In the genomic region with DNA sequence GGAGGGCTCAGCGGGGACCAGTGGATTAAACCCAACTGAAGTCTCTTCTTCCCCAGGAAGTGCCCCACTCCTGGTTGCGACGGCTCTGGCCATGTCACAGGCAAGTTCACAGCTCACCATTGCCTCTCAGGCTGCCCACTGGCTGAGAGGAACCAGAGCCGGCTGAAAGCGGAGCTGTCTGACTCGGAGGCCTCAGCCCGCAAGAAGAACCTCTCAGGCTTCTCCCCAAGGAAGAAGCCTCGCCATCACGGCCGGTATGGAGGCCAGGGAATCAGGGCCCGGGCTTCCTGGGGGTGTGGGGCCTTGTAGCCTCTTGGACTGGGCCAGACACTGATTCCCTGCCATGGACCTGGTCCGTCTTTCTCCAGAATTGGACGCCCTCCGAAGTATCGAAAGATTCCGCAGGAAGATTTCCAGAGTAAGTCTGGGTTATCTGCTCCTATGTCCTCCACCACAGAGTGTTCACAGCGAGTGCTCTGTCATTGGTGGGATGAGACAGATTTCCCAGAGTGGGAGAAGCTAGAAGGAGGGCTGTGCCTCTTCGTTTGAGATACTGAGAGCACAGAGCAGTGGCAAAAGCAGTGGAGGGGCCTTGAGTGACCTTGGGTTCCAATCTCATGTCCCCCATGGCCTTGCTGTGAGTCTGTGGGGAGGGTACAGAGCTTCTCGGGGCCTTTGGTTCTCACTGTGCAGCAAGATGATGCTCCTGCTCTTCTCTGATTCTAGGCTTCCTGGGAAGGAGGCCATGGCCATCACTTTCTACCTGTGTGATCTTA, we compare ENCODE assay signal across 27 cellular contexts. TPM values are rescaled to one million over a fixed set of nuclear protein-coding genes. Genes with fewer than 3 reads are reported as not detected.
"Had no signal": no experiment of that assay in that cellular context is flagged by ENCODE, and none has a peak within 500 bp of the region (broad histone marks: within the 10 kb centered on the region; RNA-seq: fewer than 3 reads in every experiment).

No MANE protein-coding gene starts in this region.

- H3K4me3 ChIP-seq: heart right ventricle, hepatocyte, left lung, lower lobe of right lung, right atrium auricular region, skin epidermis, testis, thyroid gland, transverse colon, upper lobe of left lung had no signal

- H3K4me1 Mint-ChIP-seq: naive thymus-derived CD8-positive, alpha-beta T cell; nephron; neural crest cell; stimulated activated naive CD8-positive, alpha-beta T cell treated with anti-CD3 and anti-CD28 coated beads, Interleukin-15, amount 100 ng/mL, for 72 hours had no signal

- H3K9me3 ChIP-seq: heart right ventricle, left lung, lower lobe of right lung, right atrium auricular region, testis, thyroid gland, transverse colon, upper lobe of left lung had no signal

- ATAC-seq: left cardiac atrium; left lung; lower lobe of right lung; naive thymus-derived CD8-positive, alpha-beta T cell; sciatic nerve; stimulated activated naive CD8-positive, alpha-beta T cell treated with anti-CD3 and anti-CD28 coated beads, Interleukin-15, amount 100 ng/mL, for 72 hours had no signal

- H3K79me2 ChIP-seq: hepatocyte, parathyroid adenoma had no signal

- DNase-seq: heart right ventricle; kidney glomerular epithelial cell; left cardiac atrium; left lung; lower lobe of right lung; naive thymus-derived CD8-positive, alpha-beta T cell; occipital lobe; stimulated activated CD4-positive, alpha-beta T cell treated with anti-CD3 and anti-CD28 coated beads, Interleukin-12 subunit alpha, Interleukin-12 subunit beta, amount 100 ng/mL, for 4 hours; stimulated activated CD4-positive, alpha-beta T cell treated with anti-CD3 and anti-CD28 coated beads, Interleukin-15, amount 100 ng/mL, for 24 hours; stimulated activated CD4-positive, alpha-beta T cell treated with anti-CD3 and anti-CD28 coated beads, Interleukin-2, amount 100 ng/mL, for 24 hours; stimulated activated CD4-positive, alpha-beta T cell treated with anti-CD3 and anti-CD28 coated beads, Interleukin-4, amount 100 ng/mL, for 1 hour; stimulated activated naive CD4-positive, alpha-beta T cell treated with Interleukin-2 at 50 U/mL for 16 hours; stimulated activated naive CD8-positive, alpha-beta T cell treated with anti-CD3 and anti-CD28 coated beads, Interleukin-15, amount 100 ng/mL, for 72 hours; substantia nigra; thyroid gland; transverse colon; upper lobe of left lung had no signal

- H3K27ac ChIP-seq: heart right ventricle, hepatocyte, left lung, lower lobe of right lung, parathyroid adenoma, right atrium auricular region, skin epidermis, testis, thyroid gland, transverse colon, upper lobe of left lung had no signal

- H3K27me3 ChIP-seq: heart right ventricle, hepatocyte, left lung, right atrium auricular region, testis, thyroid gland, transverse colon, upper lobe of left lung had no signal

- H3K4me1 ChIP-seq: lower lobe of right lung, parathyroid adenoma, right atrium auricular region, thyroid gland, transverse colon, upper lobe of left lung had no signal

- H3K27me3 Mint-ChIP-seq: naive thymus-derived CD8-positive, alpha-beta T cell; progenitor cell of endocrine pancreas; stimulated activated naive CD8-positive, alpha-beta T cell treated with anti-CD3 and anti-CD28 coated beads, Interleukin-15, amount 100 ng/mL, for 72 hours had no signal

- H2AFZ ChIP-seq: hepatocyte, parathyroid adenoma had no signal

- H3K4me3 Mint-ChIP-seq: naive thymus-derived CD8-positive, alpha-beta T cell; nephron; neural crest cell; stimulated activated naive CD8-positive, alpha-beta T cell treated with anti-CD3 and anti-CD28 coated beads, Interleukin-15, amount 100 ng/mL, for 72 hours had no signal

- H3K27ac Mint-ChIP-seq: nephron; stimulated activated naive CD8-positive, alpha-beta T cell treated with anti-CD3 and anti-CD28 coated beads, Interleukin-15, amount 100 ng/mL, for 72 hours had no signal

- H3K36me3 ChIP-seq: right atrium auricular region, thyroid gland, transverse colon had no signal

- H3K4me2 ChIP-seq: hepatocyte had no signal

- H3K9me3 Mint-ChIP-seq: naive thymus-derived CD8-positive, alpha-beta T cell; nephron; neural crest cell; stimulated activated naive CD8-positive, alpha-beta T cell treated with anti-CD3 and anti-CD28 coated beads, Interleukin-15, amount 100 ng/mL, for 72 hours had no signal

RNA-seq across cellular contexts. Expression of gene SGK2, which starts 22.6 kb away (rescaled TPM):
- total RNA-seq: occipital lobe, pulmonary artery endothelial cell had no signal
- polyA plus RNA-seq: naive thymus-derived CD8-positive, alpha-beta T cell had no signal
